Comparison of ENCODE assay signal across 8 cellular contexts in genomic region chr21:23686737-23687136, GRCh38.
"Had no signal": no experiment of that assay in that cellular context is flagged by ENCODE, and none has a peak within 500 bp of the region (broad histone marks: within the 10 kb centered on the region; RNA-seq: fewer than 3 reads in every experiment).

No MANE protein-coding gene starts in this region.

- H3K27ac ChIP-seq: GM23248 had no signal

- H3K27ac Mint-ChIP-seq: H9, HFFc6 had no signal

- H2AFZ ChIP-seq: GM23248 had no signal

- H3K36me3 ChIP-seq: HAP-1 had no signal

- ATAC-seq: HCT116 had no signal

- H3K4me3 Mint-ChIP-seq: H9, HFFc6 had no signal

- H3K4me3 ChIP-seq: GM23248, HAP-1 had no signal

- H3K9me3 ChIP-seq: HAP-1 had no signal

- H3K4me1 ChIP-seq: HAP-1 had no signal

- DNase-seq: GM23248, GOT3, H7, H9, HCEC 1CT, HFFc6 had no signal
